In the genomic region with DNA sequence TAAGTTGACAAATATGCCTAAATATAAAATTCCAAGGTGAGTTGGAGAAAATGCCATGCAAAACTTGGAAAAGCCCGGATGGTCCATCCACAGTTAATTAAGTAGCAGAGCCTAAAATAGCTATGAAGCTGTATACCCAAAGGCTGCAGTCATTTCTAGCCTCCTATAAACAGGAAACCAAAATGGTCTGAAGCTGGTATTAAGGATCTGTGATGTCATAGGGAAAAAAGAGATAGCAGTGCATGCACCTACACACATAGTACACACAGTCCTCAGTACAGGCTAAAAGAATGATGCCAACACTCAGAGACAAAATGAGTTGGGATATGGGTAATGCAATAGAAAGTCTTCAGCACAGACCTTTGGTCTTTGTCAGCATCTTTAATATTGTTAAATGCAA, we compare ENCODE assay signal across 29 cellular contexts.
"Had no signal": no experiment of that assay in that cellular context is flagged by ENCODE, and none has a peak within 500 bp of the region (broad histone marks: within the 10 kb centered on the region; RNA-seq: fewer than 3 reads in every experiment).

No MANE protein-coding gene starts in this region.

- H3K9me3 Mint-ChIP-seq: activated CD4-positive, alpha-beta memory T cell treated with anti-CD3 and anti-CD28 coated beads for 36 hours; activated CD4-positive, alpha-beta T cell treated with anti-CD3 and anti-CD28 coated beads, Interleukin-2, amount 10 ng/mL, durations not matched to agents 24 days and 14 days; activated naive CD4-positive, alpha-beta T cell treated with anti-CD3 and anti-CD28 coated beads, Interleukin-2, amount 10 ng/mL, durations not matched to agents 7 days and 5 days; mesothelial cell of epicardium had no signal

- H3K27ac Mint-ChIP-seq: activated CD4-positive, alpha-beta memory T cell treated with anti-CD3 and anti-CD28 coated beads for 36 hours; activated CD4-positive, alpha-beta T cell treated with anti-CD3 and anti-CD28 coated beads, Interleukin-2, amount 10 ng/mL, durations not matched to agents 24 days and 14 days; activated naive CD4-positive, alpha-beta T cell treated with anti-CD3 and anti-CD28 coated beads, Interleukin-2, amount 10 ng/mL, durations not matched to agents 7 days and 5 days; activated naive CD8-positive, alpha-beta T cell treated with anti-CD3 and anti-CD28 coated beads, Interleukin-2, amount 10 ng/mL, durations not matched to agents 7 days and 5 days; dendritic cell treated with granulocyte-macrophage colony-stimulating factor and Interleukin-4, amounts not matched to agents 40 ng/mL and 50 ng/mL, for 4 days; immature natural killer cell; mesothelial cell of epicardium; naive B cell; nephron progenitor cell; progenitor cell of endocrine pancreas had no signal

- ATAC-seq: foreskin keratinocyte, heart left ventricle, left colon, upper lobe of right lung had no signal

- H3K27me3 Mint-ChIP-seq: activated CD4-positive, alpha-beta memory T cell treated with anti-CD3 and anti-CD28 coated beads for 36 hours; activated CD4-positive, alpha-beta T cell treated with anti-CD3 and anti-CD28 coated beads, Interleukin-2, amount 10 ng/mL, durations not matched to agents 24 days and 14 days; activated naive CD4-positive, alpha-beta T cell treated with anti-CD3 and anti-CD28 coated beads, Interleukin-2, amount 10 ng/mL, durations not matched to agents 7 days and 5 days; activated naive CD8-positive, alpha-beta T cell treated with anti-CD3 and anti-CD28 coated beads, Interleukin-2, amount 10 ng/mL, durations not matched to agents 7 days and 5 days; dendritic cell treated with granulocyte-macrophage colony-stimulating factor and Interleukin-4, amounts not matched to agents 40 ng/mL and 50 ng/mL, for 4 days; naive B cell; progenitor cell of endocrine pancreas had no signal

- H3K36me3 Mint-ChIP-seq: activated CD4-positive, alpha-beta memory T cell treated with anti-CD3 and anti-CD28 coated beads for 36 hours; activated naive CD4-positive, alpha-beta T cell treated with anti-CD3 and anti-CD28 coated beads, Interleukin-2, amount 10 ng/mL, durations not matched to agents 7 days and 5 days; activated naive CD8-positive, alpha-beta T cell treated with anti-CD3 and anti-CD28 coated beads, Interleukin-2, amount 10 ng/mL, durations not matched to agents 7 days and 5 days; immature natural killer cell; mesothelial cell of epicardium; naive B cell had no signal

- H3K4me1 Mint-ChIP-seq: activated CD4-positive, alpha-beta T cell treated with anti-CD3 and anti-CD28 coated beads, Interleukin-2, amount 10 ng/mL, durations not matched to agents 24 days and 14 days; activated naive CD4-positive, alpha-beta T cell treated with anti-CD3 and anti-CD28 coated beads, Interleukin-2, amount 10 ng/mL, durations not matched to agents 7 days and 5 days; activated naive CD8-positive, alpha-beta T cell treated with anti-CD3 and anti-CD28 coated beads, Interleukin-2, amount 10 ng/mL, durations not matched to agents 7 days and 5 days; immature natural killer cell; mesothelial cell of epicardium; naive B cell; nephron progenitor cell had no signal

- DNase-seq: activated CD4-positive, alpha-beta memory T cell treated with anti-CD3 and anti-CD28 coated beads for 36 hours; activated CD4-positive, alpha-beta T cell treated with anti-CD3 and anti-CD28 coated beads, Interleukin-2, amount 10 ng/mL, durations not matched to agents 24 days and 14 days; activated CD4-positive, CD25-positive, alpha-beta regulatory T cell treated with anti-CD3 and anti-CD28 coated beads, Interleukin-2, amount 50 U/mL, for 72 hours; activated CD8-positive, alpha-beta memory T cell treated with anti-CD3 and anti-CD28 coated beads, Interleukin-2, amount 50 U/mL, for 4 hours; activated gamma-delta T cell; activated naive CD4-positive, alpha-beta T cell treated with anti-CD3 and anti-CD28 coated beads, Interleukin-2, amount 10 ng/mL, durations not matched to agents 7 days and 5 days; activated naive CD8-positive, alpha-beta T cell treated with anti-CD3 and anti-CD28 coated beads, Interleukin-2, amount 10 ng/mL, durations not matched to agents 7 days and 5 days; activated T-cell treated with anti-CD3 and anti-CD28 coated beads, Interleukin-2, amount 50 U/mL, for 1 hour; amniotic stem cell; brain microvascular endothelial cell; caudate nucleus; foreskin keratinocyte; heart left ventricle; hypothalamus; immature natural killer cell; kidney; left colon; mammary epithelial cell; naive B cell; nephron progenitor cell; retina; stimulated activated CD4-positive, alpha-beta T cell treated with anti-CD3 and anti-CD28 coated beads, Interleukin-15, amount 100 ng/mL, for 24 hours; stimulated activated CD4-positive, alpha-beta T cell treated with anti-CD3 and anti-CD28 coated beads, Interleukin-2, amount 100 ng/mL, for 24 hours; stimulated activated naive CD4-positive, alpha-beta T cell; tibial artery; upper lobe of right lung had no signal

- H3K4me3 Mint-ChIP-seq: activated CD4-positive, alpha-beta memory T cell treated with anti-CD3 and anti-CD28 coated beads for 36 hours; activated CD4-positive, alpha-beta T cell treated with anti-CD3 and anti-CD28 coated beads, Interleukin-2, amount 10 ng/mL, durations not matched to agents 24 days and 14 days; activated naive CD4-positive, alpha-beta T cell treated with anti-CD3 and anti-CD28 coated beads, Interleukin-2, amount 10 ng/mL, durations not matched to agents 7 days and 5 days; activated naive CD8-positive, alpha-beta T cell treated with anti-CD3 and anti-CD28 coated beads, Interleukin-2, amount 10 ng/mL, durations not matched to agents 7 days and 5 days; dendritic cell treated with granulocyte-macrophage colony-stimulating factor and Interleukin-4, amounts not matched to agents 40 ng/mL and 50 ng/mL, for 4 days; immature natural killer cell; mesothelial cell of epicardium; naive B cell; nephron progenitor cell had no signal
